ENCODE assay signal across 8 cellular contexts in genomic region chr11:46242961-46243795, GRCh38. TPM values are rescaled to one million over a fixed set of nuclear protein-coding genes. Genes with fewer than 3 reads are reported as not detected.
A peak's percentile ranks its signal among the peaks of the same experiment; 100 is the strongest.
DNase-seq lines count a peak whose midpoint lies in the region; ATAC-seq and FAIRE-seq lines count a peak whose summit lies in the region.

No MANE protein-coding gene starts in this region.

- H3K9ac ChIP-seq in NT2/D1 (ENCODE audit: insufficient read length, low read depth), result peak overlapping the region; percentile 98
- H3K9ac ChIP-seq in endocrine pancreas (ENCODE audit: control insufficient read depth, insufficient read depth, low read length), result peak overlapping the region; percentile 83

- H3K9me3 ChIP-seq in NT2/D1 (ENCODE audit: insufficient read depth, low read length) (no peaks in the 10 kb centered on the region), endocrine pancreas (ENCODE audit: control insufficient read depth, low read length) (no peaks in the 10 kb centered on the region)

- peak overlapping the region; percentile 70 for H3K4me3 ChIP-seq in NT2/D1 (ENCODE audit: insufficient read length, low read depth)
- H3K4me3 ChIP-seq in endocrine pancreas (ENCODE audit: control insufficient read depth, insufficient read depth, low read length), result peak overlapping the region; percentile 48

- no peak for FAIRE-seq in HTR-8/SVneo (lab: Jason Lieb, UNC)

- ATAC-seq in GM21360 (IDR thresholded peaks at IDR 0.05; ENCODE audit: unreplicated experiment), result peak; percentile 60

- H3K27me3 ChIP-seq in NT2/D1 (ENCODE audit: insufficient read depth, insufficient read length) (peaks cover 8% of the 10 kb centered on the region), endocrine pancreas (ENCODE audit: control insufficient read depth, insufficient read depth, low read length) (no peaks in the 10 kb centered on the region)

- peaks cover 12% of the 10 kb centered on the region for H3K4me1 ChIP-seq in NT2/D1 (ENCODE audit: insufficient read depth, insufficient read length)
- H3K4me1 ChIP-seq in endocrine pancreas (ENCODE audit: control insufficient read depth, insufficient read depth, low read length), result peaks cover 6% of the 10 kb centered on the region

- DNase-seq in CMK (ENCODE audit: low read depth) (peak; percentile 93), HTR-8/SVneo (ENCODE audit: insufficient read length, low spot score) (peak; percentile 94), NT2/D1 (ENCODE audit: low read depth, low spot score) (peak; percentile 97), mesenteric fat pad (ENCODE audit: low spot score) (peak; percentile 97)
- DNase-seq in activated CD8-positive, alpha-beta memory T cell treated with anti-CD3 and anti-CD28 coated beads, Interleukin-2, amount 50 U/mL, for 1 hour (ENCODE audit: extremely low read depth), result peak; percentile 59
- peak; percentile 65 for DNase-seq in stimulated activated CD8-positive, alpha-beta memory T cell treated with anti-CD3 and anti-CD28 coated beads, Interleukin-12 subunit alpha, Interleukin-12 subunit beta, amount 100 ng/mL, for 24 hours (ENCODE audit: extremely low read depth)

- no peaks in the 10 kb centered on the region for H3K36me3 ChIP-seq in NT2/D1 (ENCODE audit: insufficient read depth, insufficient read length, low read length)
- H3K36me3 ChIP-seq in endocrine pancreas (ENCODE audit: control insufficient read depth, insufficient read depth, low read length), result no peaks in the 10 kb centered on the region

RNA-seq across cellular contexts. Expression of gene CREB3L1, which starts 34.3 kb away (rescaled TPM):
- total RNA-seq in mesenteric fat pad, result 8.4 TPM

Comparison
In these comparisons a context has a peak if more than half of its experiments do, and no peak if none do; other contexts are left out.
1. Peak in every context shown above with its lines: DNase-seq, ATAC-seq and H3K4me3 ChIP-seq.